22 cellular contexts compared by ENCODE assay signal in genomic region chr5:162067651-162068411, GRCh38.
DNase-seq lines count a peak whose midpoint lies in the region; ATAC-seq lines count a peak whose summit lies in the region.
"Had no signal": no experiment of that assay in that cellular context is flagged by ENCODE, and none has a peak within 500 bp of the region (broad histone marks: within the 10 kb centered on the region; RNA-seq: fewer than 3 reads in every experiment).

Gene GABRG2 (plus strand): TSS chr5:162067773. CDS start chr5:162068000, 227 bp downstream.

- H3K4me1 ChIP-seq in HUES48 (ENCODE audit: control insufficient read depth, insufficient read depth, low read length) (peaks cover 7% of the 10 kb centered on the region), iPS-18a (ENCODE audit: control insufficient read depth, low read depth, low read length) (peaks cover 5% of the 10 kb centered on the region)
- H3K4me1 ChIP-seq: Caco-2, colonic mucosa, HAP-1, left lung, SJSA1 had no signal

- ATAC-seq in GM21423 (IDR thresholded peaks at IDR 0.05; ENCODE audit: unreplicated experiment) = no peak
- no peak for ATAC-seq in HG02981 (IDR thresholded peaks at IDR 0.05; ENCODE audit: unreplicated experiment)
- ATAC-seq: activated T-cell treated with anti-CD3 and anti-CD28 coated beads, Interleukin-2, amount 50 U/mL, for 72 hours; Panc1 had no signal

- no peaks in the 10 kb centered on the region for H3K9me3 ChIP-seq in HUES48 (ENCODE audit: control insufficient read depth, insufficient read depth, low read length)
- no peaks in the 10 kb centered on the region for H3K9me3 ChIP-seq in iPS-18a (ENCODE audit: control insufficient read depth, low read depth, low read length)
- H3K9me3 ChIP-seq: Caco-2, colonic mucosa, HAP-1, left lung, neutrophil, tibial nerve had no signal

- H3K27me3 ChIP-seq in HUES48 (ENCODE audit: control insufficient read depth, insufficient read depth, low read length) = no peaks in the 10 kb centered on the region
- peaks cover 7% of the 10 kb centered on the region for H3K27me3 ChIP-seq in iPS-18a (ENCODE audit: control insufficient read depth, insufficient read depth, low read length)
- H3K27me3 ChIP-seq: colonic mucosa, SJSA1 had no signal

- H3K27ac ChIP-seq in HUES48 (ENCODE audit: low read depth, low read length) (no peak within 1 kb of the TSS), iPS-18a (ENCODE audit: low read length) (no peak within 1 kb of the TSS)
- H3K27ac ChIP-seq: colonic mucosa, left lung, neutrophil, SJSA1, tibial nerve had no signal

- H3K9ac ChIP-seq in HUES48 (ENCODE audit: low read depth, low read length) = 0 out of 2 replicates have a peak within 1 kb of the TSS, but pooled peaks have one; percentile 18
- H3K9ac ChIP-seq in iPS-18a (ENCODE audit: low read length) = peak within 1 kb of the TSS; percentile 34

- H3K4me3 ChIP-seq in HUES48 (ENCODE audit: low read depth, low read length) (peak within 1 kb of the TSS; percentile 86), iPS-18a (ENCODE audit: low read length) (peak within 1 kb of the TSS; percentile 88)
- H3K4me3 ChIP-seq: colonic mucosa, HAP-1, left lung, SJSA1, tibial nerve had no signal

- DNase-seq in cerebellar cortex (ENCODE audit: low spot score) (peak; percentile 78), putamen (ENCODE audit: low spot score) (peak; percentile 57), NCI-H2107 treated with DMSO at 0.1 percent for 48 hours (lab: John Stamatoyannopoulos, UW; ENCODE audit: unreplicated experiment) (no peak)
- DNase-seq: activated CD4-positive, CD25-positive, alpha-beta regulatory T cell; activated CD8-positive, alpha-beta memory T cell treated with anti-CD3 and anti-CD28 coated beads for 24 hours; activated T-cell treated with anti-CD3 and anti-CD28 coated beads, Interleukin-2, amount 50 U/mL, for 72 hours; midbrain; NCI-H1436 treated with DMSO at 0.1 percent for 48 hours; stimulated activated naive CD4-positive, alpha-beta T cell; T-helper 9 cell had no signal

- no peaks in the 10 kb centered on the region for H3K36me3 ChIP-seq in HUES48 (ENCODE audit: control insufficient read depth, insufficient read depth, low read length)
- no peaks in the 10 kb centered on the region for H3K36me3 ChIP-seq in iPS-18a (ENCODE audit: control insufficient read depth, low read depth, low read length)
- H3K36me3 ChIP-seq: colonic mucosa, HAP-1, left lung, neutrophil, SJSA1, tibial nerve had no signal
